13 cellular contexts compared by ENCODE assay signal in genomic region chr4:15762474-15762873, GRCh38. TPM values are rescaled to one million over a fixed set of nuclear protein-coding genes. Genes with fewer than 3 reads are reported as not detected.
A peak's percentile ranks its signal among the peaks of the same experiment; 100 is the strongest.
DNase-seq lines count a peak whose midpoint lies in the region; ATAC-seq, FAIRE-seq and TF ChIP-seq lines count a peak whose summit lies in the region.
"Not testable (repeated sequence)": the region's sequence is repeated elsewhere in the genome, so short reads cannot be mapped to it uniquely, and the experiment has no call there.
"Had no signal": no experiment of that assay in that cellular context is flagged by ENCODE, and none has a peak within 500 bp of the region (broad histone marks: within the 10 kb centered on the region; RNA-seq: fewer than 3 reads in every experiment).

No MANE protein-coding gene starts in this region.

- H3K9ac ChIP-seq in MM.1S (ENCODE audit: low read length): not testable (repeated sequence)

- peaks cover 28% of the 10 kb centered on the region for H3K4me1 Mint-ChIP-seq in activated CD4-positive, alpha-beta memory T cell treated with anti-CD3 and anti-CD28 coated beads for 36 hours (ENCODE audit: low read depth)
- H3K4me1 Mint-ChIP-seq in activated T-helper 2 cell treated with anti-CD3 and anti-CD28 coated beads, Interferon-gamma antibody, Interleukin-2, Interleukin-4, amounts not matched to agents 10 μg/mL and 5 μg/mL and 100 μg/mL, durations not matched to agents 14 hours and 24 hours and 36 hours (ENCODE audit: low read depth): peaks cover 55% of the 10 kb centered on the region
- H3K4me1 Mint-ChIP-seq in immature natural killer cell: peaks cover 67 to 80% of the 10 kb centered on the region in 2 donors

- DNase-seq in GM12892 (ENCODE audit: insufficient read length); activated CD4-positive, alpha-beta memory T cell treated with anti-CD3 and anti-CD28 coated beads for 36 hours; activated T-helper 2 cell treated with anti-CD3 and anti-CD28 coated beads, Interferon-gamma antibody, Interleukin-2, Interleukin-4, amounts not matched to agents 10 μg/mL and 5 μg/mL and 100 μg/mL, durations not matched to agents 14 hours and 24 hours and 36 hours (ENCODE audit: low spot score); immature natural killer cell: not testable (repeated sequence)
- peak; percentile 74 for DNase-seq in MM.1S

- H3K9me2 ChIP-seq in MM.1S (replicated peaks; ENCODE audit: insufficient read depth, low read length): not testable (repeated sequence)

- not testable (repeated sequence) for H3K27me3 ChIP-seq in MM.1S (replicated peaks; ENCODE audit: insufficient read depth, low read length)

- not testable (repeated sequence) for H3K36me3 Mint-ChIP-seq in activated CD4-positive, alpha-beta memory T cell treated with anti-CD3 and anti-CD28 coated beads for 36 hours; immature natural killer cell
- peaks cover 14% of the 10 kb centered on the region for H3K36me3 Mint-ChIP-seq in activated T-helper 2 cell treated with anti-CD3 and anti-CD28 coated beads, Interferon-gamma antibody, Interleukin-2, Interleukin-4, amounts not matched to agents 10 μg/mL and 5 μg/mL and 100 μg/mL, durations not matched to agents 14 hours and 24 hours and 36 hours (ENCODE audit: low read depth)

- H3K27ac Mint-ChIP-seq in activated CD4-positive, alpha-beta memory T cell treated with anti-CD3 and anti-CD28 coated beads for 36 hours: peak overlapping the region; percentile 53
- peak overlapping the region; percentile 13 for H3K27ac Mint-ChIP-seq in activated T-helper 2 cell treated with anti-CD3 and anti-CD28 coated beads, Interferon-gamma antibody, Interleukin-2, Interleukin-4, amounts not matched to agents 10 μg/mL and 5 μg/mL and 100 μg/mL, durations not matched to agents 14 hours and 24 hours and 36 hours
- peak overlapping the region; percentile 28 to 93 (median 52) for H3K27ac Mint-ChIP-seq in immature natural killer cell

- not testable (repeated sequence) for H3K4me3 Mint-ChIP-seq in activated CD4-positive, alpha-beta memory T cell treated with anti-CD3 and anti-CD28 coated beads for 36 hours; activated T-helper 2 cell treated with anti-CD3 and anti-CD28 coated beads, Interferon-gamma antibody, Interleukin-2, Interleukin-4, amounts not matched to agents 10 μg/mL and 5 μg/mL and 100 μg/mL, durations not matched to agents 14 hours and 24 hours and 36 hours (ENCODE audit: low read depth)
- H3K4me3 Mint-ChIP-seq in immature natural killer cell: peak overlapping the region; percentile 49 to 71 (median 65)

- TF ChIP-seq CTCF in MM.1S (IDR thresholded peaks at IDR 0.05; ENCODE audit: low read length): not testable (repeated sequence)

- not testable (repeated sequence) for H3K27ac ChIP-seq in MM.1S (ENCODE audit: low read length)

- CTCF ChIA-PET in activated CD4-positive, alpha-beta memory T cell treated with anti-CD3 and anti-CD28 coated beads for 36 hours (lab: Charles Lee): interaction anchor here (0.6 to 1.8 kb wide), 2 partner anchors 31 to 43 kb away, joined by 3 to 5 read pairs; no protein-coding TSS in a partner anchor

- peaks cover 26% of the 10 kb centered on the region for H3F3A ChIP-seq in MM.1S (ENCODE audit: insufficient read depth, low read length)

- intact Hi-C loops in activated CD4-positive, alpha-beta memory T cell treated with anti-CD3 and anti-CD28 coated beads for 36 hours (cut with micrococcal nuclease); activated T-helper 2 cell treated with anti-CD3 and anti-CD28 coated beads, Interferon-gamma antibody, Interleukin-2, Interleukin-4, amounts not matched to agents 10 μg/mL and 5 μg/mL and 100 μg/mL, durations not matched to agents 14 hours and 24 hours and 36 hours (cut with micrococcal nuclease): not testable (repeated sequence)

- not testable (repeated sequence) for H3K27me3 Mint-ChIP-seq in activated CD4-positive, alpha-beta memory T cell treated with anti-CD3 and anti-CD28 coated beads for 36 hours; activated T-helper 2 cell treated with anti-CD3 and anti-CD28 coated beads, Interferon-gamma antibody, Interleukin-2, Interleukin-4, amounts not matched to agents 10 μg/mL and 5 μg/mL and 100 μg/mL, durations not matched to agents 14 hours and 24 hours and 36 hours (ENCODE audit: low read depth); immature natural killer cell (ENCODE audit: low read depth in 3 of 3)

- POLR2A ChIA-PET in activated CD4-positive, alpha-beta memory T cell treated with anti-CD3 and anti-CD28 coated beads for 36 hours (lab: Charles Lee): interaction anchor here (0.6 kb wide), 1 partner anchor 218 kb away, joined by 3 read pairs; no protein-coding TSS in a partner anchor

- not testable (repeated sequence) for H3K9me3 Mint-ChIP-seq in activated CD4-positive, alpha-beta memory T cell treated with anti-CD3 and anti-CD28 coated beads for 36 hours; immature natural killer cell
- peaks cover 12% of the 10 kb centered on the region for H3K9me3 Mint-ChIP-seq in activated T-helper 2 cell treated with anti-CD3 and anti-CD28 coated beads, Interferon-gamma antibody, Interleukin-2, Interleukin-4, amounts not matched to agents 10 μg/mL and 5 μg/mL and 100 μg/mL, durations not matched to agents 14 hours and 24 hours and 36 hours

- not testable (repeated sequence) for H4K20me1 ChIP-seq in MM.1S (ENCODE audit: insufficient read depth, low read length)

- FAIRE-seq in GM12892 (lab: Jason Lieb, UNC): peak; percentile 81

- peak; percentile 74 for ATAC-seq in GM19351 (IDR thresholded peaks at IDR 0.05; ENCODE audit: unreplicated experiment)
- ATAC-seq in GM21515 (IDR thresholded peaks at IDR 0.05; ENCODE audit: unreplicated experiment): peak; percentile 64
- ATAC-seq in HG02938 (IDR thresholded peaks at IDR 0.05; ENCODE audit: unreplicated experiment): peak; percentile 38

- TF ChIP-seq POLR2A in GM12892 (IDR thresholded peaks at IDR 0.05; ENCODE audit: low read depth, low read length): not testable (repeated sequence)

- H3K4me3 ChIP-seq in MM.1S (ENCODE audit: low read length): not testable (repeated sequence)

- not testable (repeated sequence) for H3K36me3 ChIP-seq in MM.1S (replicated peaks; ENCODE audit: insufficient read depth, low read length)

- H2AFZ ChIP-seq in MM.1S (ENCODE audit: low read length): not testable (repeated sequence)

- H3K79me2 ChIP-seq in MM.1S (ENCODE audit: low read length): not testable (repeated sequence)

- peak overlapping the region; percentile 25; the same call in 1 of the 2 replicates for H3K4me2 ChIP-seq in MM.1S (ENCODE audit: low read depth, low read length)

- peaks cover 41% of the 10 kb centered on the region for H3K4me1 ChIP-seq in MM.1S (ENCODE audit: low read length)

- H3K9me3 ChIP-seq in MM.1S (replicated peaks; ENCODE audit: insufficient read depth, low read length): not testable (repeated sequence)

RNA-seq across cellular contexts. Expression of gene CD38, which starts 15.7 kb away (rescaled TPM):
- 9.4 TPM for polyA plus RNA-seq in GM12892 (2012; ENCODE audit: missing spikeins)
- 10 to 100 TPM; 11.6 to 12.0 TPM for total RNA-seq in activated CD4-positive, alpha-beta memory T cell treated with anti-CD3 and anti-CD28 coated beads for 36 hours
- 75.3 and 87.1 TPM in 2 replicates for total RNA-seq in activated T-helper 2 cell treated with anti-CD3 and anti-CD28 coated beads, Interferon-gamma antibody, Interleukin-2, Interleukin-4, amounts not matched to agents 10 μg/mL and 5 μg/mL and 100 μg/mL, durations not matched to agents 14 hours and 24 hours and 36 hours
- polyA plus RNA-seq in immature natural killer cell: 100 to 1,000 TPM in 1 of 3 donors, 10 to 100 TPM in 2; 33.4 to 133 (median 60.9) TPM
- total RNA-seq: A172, G401, GM23248, IMR-90 had no signal
- polyA plus RNA-seq: GM23248, IMR-90 had no signal

RNA-seq across cellular contexts. Expression of gene BST1, which starts 59.6 kb away (rescaled TPM):
- polyA plus RNA-seq in GM12892 (2012; ENCODE audit: missing spikeins): not detected
- under 1 TPM; 0.19 to 0.67 TPM for total RNA-seq in activated CD4-positive, alpha-beta memory T cell treated with anti-CD3 and anti-CD28 coated beads for 36 hours
- 0.50 and 1.8 TPM in 2 replicates for total RNA-seq in activated T-helper 2 cell treated with anti-CD3 and anti-CD28 coated beads, Interferon-gamma antibody, Interleukin-2, Interleukin-4, amounts not matched to agents 10 μg/mL and 5 μg/mL and 100 μg/mL, durations not matched to agents 14 hours and 24 hours and 36 hours
- 1 to 10 TPM in 2 of 3 donors, under 1 TPM in 1; 0.78 to 2.0 (median 1.1) TPM for polyA plus RNA-seq in immature natural killer cell
- total RNA-seq: A172, G401, H9 had no signal
